Comparison of ENCODE assay signal across 29 cellular contexts in the genomic region with DNA sequence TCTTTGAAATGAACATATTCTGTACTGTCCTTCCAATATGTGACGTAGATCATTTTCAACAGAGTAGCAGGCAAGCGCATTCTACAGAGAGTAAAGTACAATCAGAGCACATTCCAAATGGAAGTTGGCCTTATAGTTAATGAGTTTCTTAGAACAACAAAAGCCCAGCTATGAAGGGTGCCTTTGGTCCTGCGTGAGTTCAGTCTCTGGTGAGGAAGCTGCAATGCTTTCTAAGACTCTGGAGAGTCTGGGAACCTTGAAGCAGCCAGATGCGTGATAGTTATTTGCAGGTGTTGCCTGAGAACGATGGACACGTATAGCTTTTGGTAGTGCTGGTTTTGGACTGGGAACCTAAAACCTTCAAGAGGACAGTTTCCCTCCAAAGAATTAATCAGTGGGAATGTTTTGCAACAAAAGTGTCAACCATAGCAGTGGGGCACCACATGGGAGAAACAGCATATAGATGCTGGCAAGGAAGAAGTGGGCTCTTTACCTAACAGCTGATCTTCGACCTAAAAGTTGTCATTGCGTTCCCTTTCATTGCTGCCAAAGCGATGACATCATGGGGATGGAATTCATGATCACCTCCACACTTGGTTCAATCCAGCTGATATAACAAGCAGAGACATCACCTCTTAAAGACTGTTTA. TPM values are rescaled to one million over a fixed set of nuclear protein-coding genes. Genes with fewer than 3 reads are reported as not detected.
DNase-seq lines count a peak whose midpoint lies in the region; ATAC-seq and TF ChIP-seq lines count a peak whose summit lies in the region.
"Had no signal": no experiment of that assay in that cellular context is flagged by ENCODE, and none has a peak within 500 bp of the region (broad histone marks: within the 10 kb centered on the region; RNA-seq: fewer than 3 reads in every experiment).

No MANE protein-coding gene starts in this region.

- H3K27me3 ChIP-seq in mammary epithelial cell (ENCODE audit: insufficient read depth, low read length) (no peaks in the 10 kb centered on the region), esophagus muscularis mucosa (no peaks in the 10 kb centered on the region), right lobe of liver (no peaks in the 10 kb centered on the region)
- H3K27me3 ChIP-seq: SJCRH30 had no signal

- POLR2A ChIA-PET in MCF 10A (lab: Yijun Ruan, JAX), result no interaction called here

- no peaks in the 10 kb centered on the region for H4K20me1 ChIP-seq in mammary epithelial cell (ENCODE audit: insufficient read depth, low read length)

- no peaks in the 10 kb centered on the region for H3K9me3 ChIP-seq in mammary epithelial cell (replicated peaks; ENCODE audit: insufficient read depth, low read length)
- H3K9me3 ChIP-seq in esophagus muscularis mucosa, result no peaks in the 10 kb centered on the region
- no peaks in the 10 kb centered on the region for H3K9me3 ChIP-seq in right lobe of liver
- H3K9me3 ChIP-seq: SJCRH30 had no signal

- TF ChIP-seq POLR2A in esophagus muscularis mucosa (IDR thresholded peaks at IDR 0.05; ENCODE audit: low read depth) (no peak), right lobe of liver (IDR thresholded peaks at IDR 0.05) (no peak)

- peaks cover 67% of the 10 kb centered on the region for H3K36me3 Mint-ChIP-seq in MCF 10A (ENCODE audit: insufficient read depth, unreplicated experiment)

- TF ChIP-seq EP300 in esophagus muscularis mucosa (IDR thresholded peaks at IDR 0.05), result no peak

- DNase-seq in mammary epithelial cell, result peak; percentile 14
- DNase-seq in MCF 10A (ENCODE audit: unreplicated experiment), result no peak
- peak; percentile 84 for DNase-seq in esophagus muscularis mucosa (ENCODE audit: extremely low spot score)
- peak in 1 of 3 donors; percentile 53 for DNase-seq in right lobe of liver
- DNase-seq in Ammon's horn (ENCODE audit: low spot score), result no peak
- no peak for DNase-seq in KG1 (lab: John Stamatoyannopoulos, UW)
- no peak for DNase-seq in germinal center (ENCODE audit: low spot score)
- DNase-seq: 8988T; activated CD4-positive, alpha-beta T cell treated with anti-CD3 and anti-CD28 coated beads for 36 hours; activated CD8-positive, alpha-beta T cell treated with anti-CD3 and anti-CD28 coated beads, Interleukin-2, amount 10 ng/mL, durations not matched to agents 7 days and 5 days; activated naive CD4-positive, alpha-beta T cell treated with anti-CD3 and anti-CD28 coated beads, Interleukin-2, amount 50 U/mL, for 16 hours; CD4-positive, CD25-positive, alpha-beta regulatory T cell; DMS79 treated with DMSO at 0.1 percent for 48 hours; GF-D8; GOT3; Karpas-422; NCI-H1436 treated with DMSO at 0.1 percent for 48 hours; NCI-H2081 treated with DMSO at 0.1 percent for 48 hours; NCI-H446; NCI-H774; nephron progenitor cell; stimulated activated naive CD4-positive, alpha-beta T cell; SW 1271 had no signal

- dilution Hi-C loops in mammary epithelial cell (cut with HindIII; ENCODE audit: low sequenced_read_pairs), result no loop called here

- no peak overlapping the region for H2AFZ ChIP-seq in mammary epithelial cell (ENCODE audit: low read depth, low read length)

- BruUV-seq in mammary epithelial cell (replicated peaks; lab: Mats Ljungman, UMichigan), result no TSS peak
- BruUV-seq in MCF 10A (replicated peaks; lab: Mats Ljungman, UMichigan), result no TSS peak

- H3K4me3 ChIP-seq in mammary epithelial cell (replicated peaks in 1 of 3; ENCODE audit: insufficient read depth in 1 of 3, low read depth in 2 of 3, low read length in 3 of 3) (no peak overlapping the region), esophagus muscularis mucosa (no peak overlapping the region), right lobe of liver (no peak overlapping the region)
- H3K4me3 ChIP-seq: lung, SJCRH30, skin epidermis had no signal

- H3K27ac Mint-ChIP-seq in MCF 10A (ENCODE audit: low read depth, unreplicated experiment), result no peak overlapping the region
- H3K27ac Mint-ChIP-seq: activated CD4-positive, alpha-beta T cell treated with anti-CD3 and anti-CD28 coated beads for 36 hours; activated CD8-positive, alpha-beta T cell treated with anti-CD3 and anti-CD28 coated beads, Interleukin-2, amount 10 ng/mL, durations not matched to agents 7 days and 5 days; nephron progenitor cell; type B pancreatic cell had no signal

- H3K79me2 ChIP-seq in mammary epithelial cell (ENCODE audit: insufficient read depth, low read length), result no peaks in the 10 kb centered on the region

- WGBS in mammary epithelial cell (ENCODE audit: low coverage, missing lambda C conversion rate), result 95% methylated on average over 9 of the region's 9 CpGs
- WGBS in esophagus muscularis mucosa, result 95% methylated on average over 9 of the region's 9 CpGs
- WGBS in right lobe of liver (ENCODE audit: insufficient coverage, low coverage, low lambda C conversion rate, missing lambda C conversion rate), result 30% methylated on average over 8 of the region's 9 CpGs

- intact Hi-C loops in mammary epithelial cell (cut with micrococcal nuclease) (no loop called here), MCF 10A (cut with micrococcal nuclease) (no loop called here), esophagus muscularis mucosa (cut with DNase I) (no loop called here), right lobe of liver (cut with DNase I) (no loop called here)

- no peak overlapping the region for H3K4me3 Mint-ChIP-seq in MCF 10A (ENCODE audit: unreplicated experiment)
- H3K4me3 Mint-ChIP-seq: activated CD4-positive, alpha-beta T cell treated with anti-CD3 and anti-CD28 coated beads for 36 hours; activated CD8-positive, alpha-beta T cell treated with anti-CD3 and anti-CD28 coated beads, Interleukin-2, amount 10 ng/mL, durations not matched to agents 7 days and 5 days; CD4-positive, CD25-positive, alpha-beta regulatory T cell; nephron progenitor cell; type B pancreatic cell had no signal

- in situ Hi-C loops in mammary epithelial cell (cut with MboI; ENCODE audit: low sequenced_read_pairs in 2 of 2), result loop anchor here in 1 of 2 donors (25.0 kb wide), 1 partner anchor 402 kb away; a partner anchor contains a TSS

- ATAC-seq in right lobe of liver (peak; percentile 53 to 66 (median 57)), HG02610 (IDR thresholded peaks at IDR 0.05; ENCODE audit: unreplicated experiment) (no peak)
- ATAC-seq: activated CD4-positive, alpha-beta T cell treated with anti-CD3 and anti-CD28 coated beads for 36 hours; activated CD8-positive, alpha-beta T cell treated with anti-CD3 and anti-CD28 coated beads, Interleukin-2, amount 10 ng/mL, durations not matched to agents 7 days and 5 days had no signal

- no peaks in the 10 kb centered on the region for H3K9me3 Mint-ChIP-seq in MCF 10A (ENCODE audit: unreplicated experiment)
- H3K9me3 Mint-ChIP-seq: CD4-positive, CD25-positive, alpha-beta regulatory T cell; nephron progenitor cell; type B pancreatic cell had no signal

- no peaks in the 10 kb centered on the region for H3K27me3 Mint-ChIP-seq in MCF 10A (ENCODE audit: insufficient read depth, unreplicated experiment)
- H3K27me3 Mint-ChIP-seq: activated CD4-positive, alpha-beta T cell treated with anti-CD3 and anti-CD28 coated beads for 36 hours; CD4-positive, CD25-positive, alpha-beta regulatory T cell; type B pancreatic cell had no signal

- H3K9ac ChIP-seq in mammary epithelial cell (ENCODE audit: insufficient read depth, low read length), result no peak overlapping the region

- H3K36me3 ChIP-seq in mammary epithelial cell (ENCODE audit: insufficient read depth, low read length) (peaks cover 12% of the 10 kb centered on the region), esophagus muscularis mucosa (peaks cover 38 to 61% (median 43%) of the 10 kb centered on the region in 4 donors), right lobe of liver (peaks cover 0 to 4% (median 0%) of the 10 kb centered on the region in 4 donors)

- peaks cover 13% of the 10 kb centered on the region for H3K4me1 Mint-ChIP-seq in MCF 10A (ENCODE audit: insufficient read depth, unreplicated experiment)
- H3K4me1 Mint-ChIP-seq: activated CD4-positive, alpha-beta T cell treated with anti-CD3 and anti-CD28 coated beads for 36 hours; CD4-positive, CD25-positive, alpha-beta regulatory T cell had no signal

- H3K4me1 ChIP-seq in mammary epithelial cell (ENCODE audit: insufficient read depth, low read length), result no peaks in the 10 kb centered on the region
- no peaks in the 10 kb centered on the region for H3K4me1 ChIP-seq in esophagus muscularis mucosa
- peaks cover 0 to 33% (median 13%) of the 10 kb centered on the region in 4 donors for H3K4me1 ChIP-seq in right lobe of liver

- no peak overlapping the region for H3K27ac ChIP-seq in mammary epithelial cell (ENCODE audit: insufficient read depth, low read depth, low read length)
- no peak overlapping the region for H3K27ac ChIP-seq in esophagus muscularis mucosa (replicated peaks in 1 of 4)
- peak overlapping the region; percentile 41 to 96 (median 71) for H3K27ac ChIP-seq in right lobe of liver
- H3K27ac ChIP-seq: SJCRH30, skin epidermis, VCaP had no signal

- TF ChIP-seq CTCF in mammary epithelial cell (conservative IDR thresholded peaks at IDR 0.05 in 1 of 2, IDR thresholded peaks at IDR 0.05 in 1 of 2; ENCODE audit: extremely low read depth in 1 of 2, insufficient read depth in 1 of 2, low read depth in 1 of 2, low read length in 2 of 2) (no peak), MCF 10A (IDR thresholded peaks at IDR 0.05; ENCODE audit: unreplicated experiment) (no peak), esophagus muscularis mucosa (IDR thresholded peaks at IDR 0.05) (no peak), right lobe of liver (IDR thresholded peaks at IDR 0.05) (no peak)

- no peak overlapping the region for H3K4me2 ChIP-seq in mammary epithelial cell (ENCODE audit: insufficient read depth, low read depth, low read length)

- CTCF ChIA-PET in mammary epithelial cell (lab: Charles Lee; ENCODE audit: low non-redundant PET), result no interaction called here
- CTCF ChIA-PET in MCF 10A (lab: Yijun Ruan, JAX), result interaction anchor here (0.7 to 1.0 kb wide), 2 partner anchors 8 to 21 kb away, joined by 4 read pairs; no protein-coding TSS in a partner anchor

RNA-seq across cellular contexts. Expression of a gene that starts 9.3 kb away (rescaled TPM):
- total RNA-seq in mammary epithelial cell (1 to 10 TPM; 1.5 to 4.3 TPM), MCF 10A (2022) (7.8 and 8.2 TPM in 2 replicates), esophagus muscularis mucosa (1 to 10 TPM in 2 of 4 donors, under 1 TPM in 2; 0.45 to 2.5 (median 1.4) TPM), right lobe of liver (10 to 100 TPM in 3 of 6 experiments, 1 to 10 TPM in 3; 2.0 to 14.5 (median 9.1) TPM)
- polyA plus RNA-seq in mammary epithelial cell, result 0.41 TPM
- not detected for polyA minus RNA-seq in mammary epithelial cell

Comparison
In these comparisons a context has a peak if more than half of its experiments do, and no peak if none do; other contexts are left out.
1. DNase-seq: peak in mammary epithelial cell (single experiment) and esophagus muscularis mucosa (single experiment); none in MCF 10A (single experiment), Ammon's horn (single experiment), KG1 (single experiment) and germinal center (single experiment).
2. H3K27ac ChIP-seq: peak in right lobe of liver (3 of 3); none in mammary epithelial cell (single experiment) and esophagus muscularis mucosa (0 of 4).